Comparison of ENCODE assay signal across 8 cellular contexts in the genomic region with DNA sequence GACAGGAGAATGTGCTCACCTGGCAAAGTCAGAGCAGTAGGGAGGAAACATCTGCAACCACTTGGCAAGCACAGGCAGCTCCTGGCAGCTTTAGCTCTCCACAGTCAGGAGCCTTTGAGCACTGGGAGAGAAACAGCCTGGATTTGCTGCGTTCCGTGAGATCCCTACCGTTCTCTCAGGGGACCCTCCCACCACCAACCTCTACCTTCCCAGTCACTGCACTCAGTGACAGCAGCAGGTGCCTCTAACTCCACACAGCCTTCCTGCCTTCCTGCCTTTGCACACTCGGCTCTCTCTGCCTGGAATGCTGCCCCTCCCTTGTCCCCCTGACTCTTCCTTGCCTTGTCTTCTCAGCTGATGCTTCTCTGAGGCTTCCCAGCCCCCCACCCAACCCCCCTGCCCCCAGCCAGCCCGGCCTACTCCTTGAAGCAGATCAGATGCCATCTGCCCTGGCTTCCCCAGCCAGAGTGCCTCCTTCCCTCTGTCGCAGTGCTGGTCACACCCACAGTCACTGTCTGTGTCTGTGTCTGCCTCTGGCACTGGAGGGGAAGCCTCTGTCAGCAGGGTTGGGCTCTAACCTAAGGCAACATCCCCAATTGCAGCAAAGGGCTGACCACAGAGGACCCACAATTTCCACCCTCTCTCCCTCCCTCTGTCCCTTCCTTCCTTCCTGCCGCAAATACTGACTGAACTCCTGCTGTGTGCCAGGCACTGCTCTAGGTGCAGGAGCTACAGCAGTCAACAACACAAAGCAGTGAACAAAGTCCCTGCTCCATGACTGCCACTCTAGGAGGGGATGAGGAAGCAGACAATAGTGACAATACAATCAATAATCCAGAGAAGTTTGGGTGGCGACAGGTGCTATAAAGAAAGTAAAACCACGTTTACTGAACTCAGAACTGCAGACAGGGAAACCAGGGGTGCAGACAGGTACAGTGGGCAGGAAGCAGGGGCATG. TPM values are rescaled to one million over a fixed set of nuclear protein-coding genes. Genes with fewer than 3 reads are reported as not detected.
DNase-seq lines count a peak whose midpoint lies in the region; ATAC-seq and TF ChIP-seq lines count a peak whose summit lies in the region.

No MANE protein-coding gene starts in this region.

- intact Hi-C loops in gastrocnemius medialis (cut with DNase I; ENCODE audit: low total_unique reads), result no loop called here

- H3K4me3 ChIP-seq in CD4-positive, CD25-positive, alpha-beta regulatory T cell (ENCODE audit: low read depth, low read length), result no peak overlapping the region
- peak overlapping the region; percentile 37 for H3K4me3 ChIP-seq in Loucy (ENCODE audit: low read length, poor library complexity, severe bottlenecking)
- peak overlapping the region in 1 of 2 donors; percentile 16 for H3K4me3 ChIP-seq in gastroesophageal sphincter
- H3K4me3 ChIP-seq in gastrocnemius medialis, result no peak overlapping the region

- H3K36me3 ChIP-seq in CD4-positive, CD25-positive, alpha-beta regulatory T cell (ENCODE audit: control insufficient read depth, insufficient read depth, low read length), result no peaks in the 10 kb centered on the region
- no peaks in the 10 kb centered on the region for H3K36me3 ChIP-seq in Loucy (ENCODE audit: insufficient read depth, low read length)
- no peaks in the 10 kb centered on the region for H3K36me3 ChIP-seq in gastroesophageal sphincter
- H3K36me3 ChIP-seq in gastrocnemius medialis, result no peaks in the 10 kb centered on the region

- no peaks in the 10 kb centered on the region for H3K9me3 ChIP-seq in CD4-positive, CD25-positive, alpha-beta regulatory T cell (ENCODE audit: control insufficient read depth in 2 of 2, low read length in 2 of 2)
- H3K9me3 ChIP-seq in Loucy (ENCODE audit: insufficient read depth, low read depth, low read length) (no peaks in the 10 kb centered on the region), T-helper 17 cell (ENCODE audit: control insufficient read depth, low read length, poor library complexity, severe bottlenecking) (no peaks in the 10 kb centered on the region), gastroesophageal sphincter (no peaks in the 10 kb centered on the region), gastrocnemius medialis (no peaks in the 10 kb centered on the region)

- peak overlapping the region; percentile 33 for H3K9ac ChIP-seq in Loucy (ENCODE audit: low read depth, low read length, poor library complexity, severe bottlenecking)

- no peak for TF ChIP-seq EP300 in gastroesophageal sphincter (IDR thresholded peaks at IDR 0.05)

- H3K27me3 Mint-ChIP-seq in CD4-positive, CD25-positive, alpha-beta regulatory T cell, result peaks cover 11% of the 10 kb centered on the region
- H3K27me3 Mint-ChIP-seq in T-helper 17 cell, result peaks cover 7% of the 10 kb centered on the region

- TF ChIP-seq POLR2A in gastroesophageal sphincter (IDR thresholded peaks at IDR 0.05), result no peak
- TF ChIP-seq POLR2A in gastrocnemius medialis (IDR thresholded peaks at IDR 0.05), result no peak

- H3K27me3 ChIP-seq in CD4-positive, CD25-positive, alpha-beta regulatory T cell (ENCODE audit: control insufficient read depth, insufficient read depth, low read length), result no peaks in the 10 kb centered on the region
- H3K27me3 ChIP-seq in Loucy (ENCODE audit: insufficient read depth, low read length, poor library complexity, severe bottlenecking) (no peaks in the 10 kb centered on the region), gastroesophageal sphincter (no peaks in the 10 kb centered on the region), gastrocnemius medialis (no peaks in the 10 kb centered on the region)

- peak overlapping the region; percentile 55 for H3K4me2 ChIP-seq in Loucy (ENCODE audit: low read depth, low read length, poor library complexity, severe bottlenecking)

- H3F3A ChIP-seq in Loucy (ENCODE audit: low read depth), result no peaks in the 10 kb centered on the region

- H3K9me3 Mint-ChIP-seq in CD4-positive, CD25-positive, alpha-beta regulatory T cell, result peaks cover 0 to 2% (median 0%) of the 10 kb centered on the region in 7 donors

- TF ChIP-seq CTCF in Loucy (conservative IDR thresholded peaks at IDR 0.05; ENCODE audit: low read length), result no peak
- TF ChIP-seq CTCF in gastroesophageal sphincter (IDR thresholded peaks at IDR 0.05), result no peak
- TF ChIP-seq CTCF in gastrocnemius medialis (IDR thresholded peaks at IDR 0.05 in 4 of 5, conservative IDR thresholded peaks at IDR 0.05 in 1 of 5), result no peak

- H3K9me2 ChIP-seq in Loucy (replicated peaks; ENCODE audit: low read depth, low read length), result no peaks in the 10 kb centered on the region

- WGBS in gastroesophageal sphincter (ENCODE audit: low coverage in 1 of 2), 2 donors, result 22 to 45% methylated on average over 7 to 8 of the region's 9 CpGs

- H3K79me2 ChIP-seq in Loucy (ENCODE audit: insufficient read depth, low read length), result no peaks in the 10 kb centered on the region

- peak overlapping the region in 1 of 4 donors; percentile 53 for H3K4me3 Mint-ChIP-seq in CD4-positive, CD25-positive, alpha-beta regulatory T cell
- peak overlapping the region; percentile 78 for H3K4me3 Mint-ChIP-seq in T-helper 17 cell

- peaks cover 10% of the 10 kb centered on the region for H3K4me1 ChIP-seq in CD4-positive, CD25-positive, alpha-beta regulatory T cell (ENCODE audit: control insufficient read depth, insufficient read depth, low read length, poor library complexity, severe bottlenecking)
- peaks cover 62% of the 10 kb centered on the region for H3K4me1 ChIP-seq in Loucy (ENCODE audit: insufficient read depth, low read length, poor library complexity, severe bottlenecking)
- peaks cover 0 to 89% (median 41%) of the 10 kb centered on the region in 3 donors for H3K4me1 ChIP-seq in gastroesophageal sphincter
- H3K4me1 ChIP-seq in gastrocnemius medialis, result peaks cover 31 to 46% of the 10 kb centered on the region in 2 donors

- peaks cover 6 to 25% (median 14%) of the 10 kb centered on the region in 4 donors for H3K4me1 Mint-ChIP-seq in CD4-positive, CD25-positive, alpha-beta regulatory T cell
- H3K4me1 Mint-ChIP-seq in T-helper 17 cell, result peaks cover 35% of the 10 kb centered on the region

- no peaks in the 10 kb centered on the region for H3K36me3 Mint-ChIP-seq in CD4-positive, CD25-positive, alpha-beta regulatory T cell
- no peaks in the 10 kb centered on the region for H3K36me3 Mint-ChIP-seq in T-helper 17 cell (ENCODE audit: low read depth)

- H2AFZ ChIP-seq in Loucy (ENCODE audit: low read length), result 0 out of 2 replicates have a peak overlapping the region, but pooled peaks have one; percentile 6

- H3K27ac ChIP-seq in CD4-positive, CD25-positive, alpha-beta regulatory T cell (ENCODE audit: insufficient read depth, low read length, poor library complexity, severe bottlenecking), result no peak overlapping the region
- H3K27ac ChIP-seq in gastroesophageal sphincter (peak overlapping the region in 3 of 4 donors; percentile 46 to 81 (median 80)), gastrocnemius medialis (peak overlapping the region in 3 of 4 donors; percentile 11 to 31 (median 26))

- peak overlapping the region in 2 of 3 donors; percentile 12 to 37 for H3K27ac Mint-ChIP-seq in CD4-positive, CD25-positive, alpha-beta regulatory T cell
- peak overlapping the region; percentile 85 for H3K27ac Mint-ChIP-seq in T-helper 17 cell

- in situ Hi-C loops in gastrocnemius medialis (cut with MboI; ENCODE audit: low sequenced_read_pairs in 4 of 4), result no loop called here

- ATAC-seq in CD4-positive, CD25-positive, alpha-beta regulatory T cell (ENCODE audit: low read depth in 2 of 2), result peak in 1 of 2 donors; percentile 25
- ATAC-seq in T-helper 17 cell, result peak; percentile 85
- ATAC-seq in gastroesophageal sphincter, result peak; percentile 23
- ATAC-seq in gastrocnemius medialis, result peak; percentile 28 to 34
- ATAC-seq in HG03159 (IDR thresholded peaks at IDR 0.05; ENCODE audit: unreplicated experiment), result no peak

- peak in 1 of 3 donors; percentile 43 for DNase-seq in CD4-positive, CD25-positive, alpha-beta regulatory T cell
- no peak for DNase-seq in T-helper 17 cell
- peak in 1 of 2 donors; percentile 59 for DNase-seq in gastrocnemius medialis
- no peak for DNase-seq in NCI-H146 (lab: John Stamatoyannopoulos, UW)
- no peak for DNase-seq in NCI-H748 (lab: John Stamatoyannopoulos, UW; ENCODE audit: unreplicated experiment)

- H4K20me1 ChIP-seq in Loucy (ENCODE audit: insufficient read depth, low read length, poor library complexity, severe bottlenecking), result no peaks in the 10 kb centered on the region

RNA-seq across cellular contexts. Expression of a gene that starts 14.8 kb away (rescaled TPM):
- not detected for total RNA-seq in CD4-positive, CD25-positive, alpha-beta regulatory T cell
- polyA plus RNA-seq in CD4-positive, CD25-positive, alpha-beta regulatory T cell, result not detected
- total RNA-seq in T-helper 17 cell (not detected), gastroesophageal sphincter (10 to 100 TPM; 23.5 to 53.7 (median 38.2) TPM), gastrocnemius medialis (10 to 100 TPM; 10.2 to 23.9 (median 15.8) TPM)

Comparison
In these comparisons a context has a peak if more than half of its experiments do, and no peak if none do; other contexts are left out.
1. RNA of a gene that starts 14.8 kb away (total RNA-seq): 23.5 to 53.7 TPM in gastroesophageal sphincter and 10.2 to 23.9 TPM in gastrocnemius medialis; not detected in T-helper 17 cell and not detected in CD4-positive, CD25-positive, alpha-beta regulatory T cell (single experiment); every median in the first group is over 10 times any median in the second.